Comparison of ENCODE assay signal across 15 cellular contexts in the genomic region with DNA sequence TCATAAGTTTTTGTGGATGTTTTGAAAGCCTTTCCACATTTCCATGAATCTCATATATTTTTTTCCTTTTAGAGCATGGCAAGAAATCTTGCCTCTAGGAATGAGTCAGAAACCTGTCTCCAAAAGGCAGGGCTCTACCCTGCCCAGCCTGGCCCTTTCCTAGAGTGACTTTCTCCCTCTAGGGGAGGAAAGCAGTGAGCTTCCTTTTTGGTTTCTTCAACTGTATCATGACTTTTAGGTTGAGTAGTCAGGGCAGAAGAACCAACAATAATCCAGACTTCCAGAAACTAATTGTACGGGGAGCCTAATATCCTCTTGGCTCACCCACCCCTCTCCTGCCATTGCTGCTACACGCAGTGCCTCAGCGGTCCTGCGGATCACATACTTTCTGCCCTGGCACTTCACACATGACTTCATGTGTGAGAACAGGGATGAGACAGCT.
DNase-seq lines count a peak whose midpoint lies in the region; ATAC-seq and TF ChIP-seq lines count a peak whose summit lies in the region.
"Had no signal": no experiment of that assay in that cellular context is flagged by ENCODE, and none has a peak within 500 bp of the region (broad histone marks: within the 10 kb centered on the region; RNA-seq: fewer than 3 reads in every experiment).

No MANE protein-coding gene starts in this region.

- TF ChIP-seq CTCF in epithelial cell of esophagus (IDR thresholded peaks at IDR 0.05; ENCODE audit: insufficient read depth, low read depth, low read length, missing control alignments) (peak; percentile 62), mesothelial cell of epicardium (IDR thresholded peaks at IDR 0.05; ENCODE audit: unreplicated experiment) (no peak), GM20000 (IDR thresholded peaks at IDR 0.05; ENCODE audit: extremely low read depth, missing control alignments) (no peak)

- DNase-seq in Daoy (ENCODE audit: low read depth): peak; percentile 48
- DNase-seq in NCI-H226: peak; percentile 54
- peak; percentile 90 for DNase-seq in epithelial cell of esophagus (ENCODE audit: low read depth)
- no peak for DNase-seq in mesothelial cell of epicardium (ENCODE audit: low spot score in 2 of 2, unreplicated experiment in 2 of 2)
- DNase-seq in DMS153 (lab: John Stamatoyannopoulos, UW): no peak
- DNase-seq in T-helper 2 cell treated with Interferon-gamma antibody and Interleukin-4, amounts not matched to agents 5 μg/mL and 100 μg/mL, for 36 hours (ENCODE audit: low spot score): no peak
- DNase-seq in GM20000 (ENCODE audit: low spot score): no peak
- DNase-seq: activated CD4-positive, alpha-beta T cell treated with anti-CD3 and anti-CD28 coated beads, Interleukin-2, amount 10 ng/mL, durations not matched to agents 24 days and 14 days; CD8-positive, alpha-beta T cell; cerebellar nuclear complex; HCEC 1CT; left ventricle myocardium inferior; NCI-H345 had no signal

- ATAC-seq in GM21423 (IDR thresholded peaks at IDR 0.05; ENCODE audit: unreplicated experiment): no peak
- ATAC-seq: CD8-positive, alpha-beta T cell; stimulated activated memory B cell treated with anti-CD40 and anti-IgM and Interleukin-4, amounts not matched to agents 10 μg/mL and 1 μg/mL and 100 μg/mL, for 72 hours had no signal

- peak overlapping the region; percentile 64 for H3K27ac Mint-ChIP-seq in mesothelial cell of epicardium
- no peak overlapping the region for H3K27ac Mint-ChIP-seq in T-helper 2 cell treated with Interferon-gamma antibody and Interleukin-4, amounts not matched to agents 5 μg/mL and 100 μg/mL, for 36 hours
- H3K27ac Mint-ChIP-seq: activated CD4-positive, alpha-beta T cell treated with anti-CD3 and anti-CD28 coated beads, Interleukin-2, amount 10 ng/mL, durations not matched to agents 24 days and 14 days; CD8-positive, alpha-beta T cell; stimulated activated memory B cell treated with anti-CD40 and anti-IgM and Interleukin-4, amounts not matched to agents 10 μg/mL and 1 μg/mL and 100 μg/mL, for 72 hours had no signal

- H3K4me3 Mint-ChIP-seq in mesothelial cell of epicardium: no peak overlapping the region
- H3K4me3 Mint-ChIP-seq in T-helper 2 cell treated with Interferon-gamma antibody and Interleukin-4, amounts not matched to agents 5 μg/mL and 100 μg/mL, for 36 hours: no peak overlapping the region
- H3K4me3 Mint-ChIP-seq: activated CD4-positive, alpha-beta T cell treated with anti-CD3 and anti-CD28 coated beads, Interleukin-2, amount 10 ng/mL, durations not matched to agents 24 days and 14 days; CD8-positive, alpha-beta T cell; stimulated activated memory B cell treated with anti-CD40 and anti-IgM and Interleukin-4, amounts not matched to agents 10 μg/mL and 1 μg/mL and 100 μg/mL, for 72 hours had no signal

- no peak overlapping the region for H3K4me3 ChIP-seq in epithelial cell of esophagus (ENCODE audit: low read length)
- H3K4me3 ChIP-seq: left ventricle myocardium inferior had no signal

- peaks cover 59% of the 10 kb centered on the region for H3K4me1 Mint-ChIP-seq in mesothelial cell of epicardium
- peaks cover 4% of the 10 kb centered on the region for H3K4me1 Mint-ChIP-seq in T-helper 2 cell treated with Interferon-gamma antibody and Interleukin-4, amounts not matched to agents 5 μg/mL and 100 μg/mL, for 36 hours (ENCODE audit: low read depth)
- H3K4me1 Mint-ChIP-seq: stimulated activated memory B cell treated with anti-CD40 and anti-IgM and Interleukin-4, amounts not matched to agents 10 μg/mL and 1 μg/mL and 100 μg/mL, for 72 hours had no signal

- H3K27me3 Mint-ChIP-seq in mesothelial cell of epicardium (ENCODE audit: low read depth): no peaks in the 10 kb centered on the region
- H3K27me3 Mint-ChIP-seq in T-helper 2 cell treated with Interferon-gamma antibody and Interleukin-4, amounts not matched to agents 5 μg/mL and 100 μg/mL, for 36 hours (ENCODE audit: low read depth): peaks cover 31% of the 10 kb centered on the region

- H3K36me3 Mint-ChIP-seq in mesothelial cell of epicardium: peaks cover 11% of the 10 kb centered on the region
- no peaks in the 10 kb centered on the region for H3K36me3 Mint-ChIP-seq in T-helper 2 cell treated with Interferon-gamma antibody and Interleukin-4, amounts not matched to agents 5 μg/mL and 100 μg/mL, for 36 hours (ENCODE audit: low read depth)
- H3K36me3 Mint-ChIP-seq: CD8-positive, alpha-beta T cell; stimulated activated memory B cell treated with anti-CD40 and anti-IgM and Interleukin-4, amounts not matched to agents 10 μg/mL and 1 μg/mL and 100 μg/mL, for 72 hours had no signal

- H3K9me3 Mint-ChIP-seq in mesothelial cell of epicardium: no peaks in the 10 kb centered on the region
- no peaks in the 10 kb centered on the region for H3K9me3 Mint-ChIP-seq in T-helper 2 cell treated with Interferon-gamma antibody and Interleukin-4, amounts not matched to agents 5 μg/mL and 100 μg/mL, for 36 hours
- H3K9me3 Mint-ChIP-seq: activated CD4-positive, alpha-beta T cell treated with anti-CD3 and anti-CD28 coated beads, Interleukin-2, amount 10 ng/mL, durations not matched to agents 24 days and 14 days; CD8-positive, alpha-beta T cell; stimulated activated memory B cell treated with anti-CD40 and anti-IgM and Interleukin-4, amounts not matched to agents 10 μg/mL and 1 μg/mL and 100 μg/mL, for 72 hours had no signal

Comparison
In these comparisons a context has a peak if more than half of its experiments do, and no peak if none do; other contexts are left out.
1. DNase-seq: peak in Daoy (single experiment), NCI-H226 (single experiment) and epithelial cell of esophagus (single experiment); none in mesothelial cell of epicardium (0 of 2), DMS153 (single experiment), T-helper 2 cell treated with Interferon-gamma antibody and Interleukin-4, amounts not matched to agents 5 μg/mL and 100 μg/mL, for 36 hours (single experiment) and GM20000 (single experiment).